ENCODE assay signal across 1 cellular context in genomic region chr9:259405-260404, GRCh38.
TF ChIP-seq lines count a peak whose summit lies in the region.

No MANE protein-coding gene starts in this region.

TF ChIP-seq in K562, 482 proteins besides CTCF, POLR2A, EP300 and RAD21 (continued from another document):
- TF ChIP-seq UBTF (IDR thresholded peaks at IDR 0.05; ENCODE audit: borderline replicate concordance in 1 of 2, low read depth in 2 of 2, low read length in 2 of 2), result no peak
- TF ChIP-seq HMBOX1 (IDR thresholded peaks at IDR 0.05), result peak; percentile 96
- no peak for TF ChIP-seq KLF13 (tag; IDR thresholded peaks at IDR 0.05; ENCODE audit: borderline replicate concordance, low read depth)
- TF ChIP-seq NFRKB (IDR thresholded peaks at IDR 0.05; ENCODE audit: low read depth), result 0 out of 2 replicates have a peak, but pooled peaks have one; percentile 32
- no peak for TF ChIP-seq KDM2B (CRISPR knock-in tag; IDR thresholded peaks at IDR 0.05)
- TF ChIP-seq, protein P1, sequence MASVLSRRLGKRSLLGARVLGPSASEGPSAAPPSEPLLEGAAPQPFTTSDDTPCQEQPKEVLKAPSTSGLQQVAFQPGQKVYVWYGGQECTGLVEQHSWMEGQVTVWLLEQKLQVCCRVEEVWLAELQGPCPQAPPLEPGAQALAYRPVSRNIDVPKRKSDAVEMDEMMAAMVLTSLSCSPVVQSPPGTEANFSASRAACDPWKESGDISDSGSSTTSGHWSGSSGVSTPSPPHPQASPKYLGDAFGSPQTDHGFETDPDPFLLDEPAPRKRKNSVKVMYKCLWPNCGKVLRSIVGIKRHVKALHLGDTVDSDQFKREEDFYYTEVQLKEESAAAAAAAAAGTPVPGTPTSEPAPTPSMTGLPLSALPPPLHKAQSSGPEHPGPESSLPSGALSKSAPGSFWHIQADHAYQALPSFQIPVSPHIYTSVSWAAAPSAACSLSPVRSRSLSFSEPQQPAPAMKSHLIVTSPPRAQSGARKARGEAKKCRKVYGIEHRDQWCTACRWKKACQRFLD (CRISPR knock-in tag; IDR thresholded peaks at IDR 0.05), result peak; percentile 42; the same call in 1 of the 2 replicates
- peak; percentile 8 for TF ChIP-seq CCNT2 (IDR thresholded peaks at IDR 0.05; ENCODE audit: borderline replicate concordance, extremely low read depth, insufficient read length, low read depth, low read length)
- TF ChIP-seq, protein P2, sequence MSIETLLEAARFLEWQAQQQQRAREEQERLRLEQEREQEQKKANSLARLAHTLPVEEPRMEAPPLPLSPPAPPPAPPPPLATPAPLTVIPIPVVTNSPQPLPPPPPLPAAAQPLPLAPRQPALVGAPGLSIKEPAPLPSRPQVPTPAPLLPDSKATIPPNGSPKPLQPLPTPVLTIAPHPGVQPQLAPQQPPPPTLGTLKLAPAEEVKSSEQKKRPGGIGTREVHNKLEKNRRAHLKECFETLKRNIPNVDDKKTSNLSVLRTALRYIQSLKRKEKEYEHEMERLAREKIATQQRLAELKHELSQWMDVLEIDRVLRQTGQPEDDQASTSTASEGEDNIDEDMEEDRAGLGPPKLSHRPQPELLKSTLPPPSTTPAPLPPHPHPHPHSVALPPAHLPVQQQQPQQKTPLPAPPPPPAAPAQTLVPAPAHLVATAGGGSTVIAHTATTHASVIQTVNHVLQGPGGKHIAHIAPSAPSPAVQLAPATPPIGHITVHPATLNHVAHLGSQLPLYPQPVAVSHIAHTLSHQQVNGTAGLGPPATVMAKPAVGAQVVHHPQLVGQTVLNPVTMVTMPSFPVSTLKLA (conservative IDR thresholded peaks at IDR 0.05), result no peak
- TF ChIP-seq BRD9 (IDR thresholded peaks at IDR 0.05; ENCODE audit: low read depth, partially characterized antibody), result no peak
- TF ChIP-seq SMARCC2 (IDR thresholded peaks at IDR 0.05; ENCODE audit: low read depth), result no peak
- TF ChIP-seq PBX2 (CRISPR knock-in tag; IDR thresholded peaks at IDR 0.05; ENCODE audit: low read depth), result no peak
- peak; percentile 17; the same call in 1 of the 2 replicates for TF ChIP-seq PBX2 (tag; conservative IDR thresholded peaks at IDR 0.05; ENCODE audit: low read depth)
- no peak for TF ChIP-seq ZNF146 (CRISPR knock-in tag; IDR thresholded peaks at IDR 0.05; ENCODE audit: unreplicated experiment)
- no peak for TF ChIP-seq POLR2B (IDR thresholded peaks at IDR 0.05; ENCODE audit: low read depth, partially characterized antibody)
- 0 out of 4 replicates have a peak, but pooled peaks of 1 of the 2 experiments have one; percentile 9 for TF ChIP-seq TRIM24 (IDR thresholded peaks at IDR 0.05)
- no peak for TF ChIP-seq ARNT (IDR thresholded peaks at IDR 0.05)
- no peak for TF ChIP-seq ZNF140 (CRISPR knock-in tag; IDR thresholded peaks at IDR 0.05)
- TF ChIP-seq MEIS2 (IDR thresholded peaks at IDR 0.05; ENCODE audit: partially characterized antibody), result peak; percentile 77
- peak; percentile 32; the same call in 1 of the 2 replicates for TF ChIP-seq LEF1 (IDR thresholded peaks at IDR 0.05)
- peak; percentile 51; the same call in 1 of the 2 replicates for TF ChIP-seq NCOR1 (IDR thresholded peaks at IDR 0.05)
- TF ChIP-seq ZNF134 (CRISPR knock-in tag; conservative IDR thresholded peaks at IDR 0.05), result no peak
- peak; percentile 75 for TF ChIP-seq DPF2 (IDR thresholded peaks at IDR 0.05)
- TF ChIP-seq ZNF76 (CRISPR knock-in tag; IDR thresholded peaks at IDR 0.05; ENCODE audit: borderline replicate concordance), result no peak
- TF ChIP-seq RREB1 (CRISPR knock-in tag; IDR thresholded peaks at IDR 0.05), result no peak
- TF ChIP-seq ZNF586 (CRISPR knock-in tag; conservative IDR thresholded peaks at IDR 0.05), result no peak
- no peak for TF ChIP-seq ZNF311 (CRISPR knock-in tag; IDR thresholded peaks at IDR 0.05)
- TF ChIP-seq KAT8 (IDR thresholded peaks at IDR 0.05; ENCODE audit: low read depth), result no peak
- no peak for TF ChIP-seq HDGF (IDR thresholded peaks at IDR 0.05)
- peak; percentile 48; the same call in 1 of the 2 replicates for TF ChIP-seq CBFA2T2 (conservative IDR thresholded peaks at IDR 0.05)
- TF ChIP-seq NFIC (IDR thresholded peaks at IDR 0.05), result peak; percentile 31
- TF ChIP-seq ILK (tag; IDR thresholded peaks at IDR 0.05; ENCODE audit: borderline replicate concordance, low read depth), result no peak
